ENCODE assay signal across 13 cellular contexts in genomic region chr20:1946442-1946761, GRCh38. TPM values are rescaled to one million over a fixed set of nuclear protein-coding genes. Genes with fewer than 3 reads are reported as not detected.
DNase-seq lines count a peak whose midpoint lies in the region; ATAC-seq and TF ChIP-seq lines count a peak whose summit lies in the region.
"Had no signal": no experiment of that assay in that cellular context is flagged by ENCODE, and none has a peak within 500 bp of the region (broad histone marks: within the 10 kb centered on the region; RNA-seq: fewer than 3 reads in every experiment).

No MANE protein-coding gene starts in this region.

- TF ChIP-seq CTCF in ascending aorta (IDR thresholded peaks at IDR 0.05) = no peak
- no peak for TF ChIP-seq CTCF in left lung (IDR thresholded peaks at IDR 0.05)
- TF ChIP-seq CTCF in sigmoid colon (IDR thresholded peaks at IDR 0.05) = no peak

- no peaks in the 10 kb centered on the region for H3K36me3 ChIP-seq in ES-I3 (ENCODE audit: insufficient read depth, low read length)
- no peaks in the 10 kb centered on the region for H3K36me3 ChIP-seq in ascending aorta
- H3K36me3 ChIP-seq in left lung = no peaks in the 10 kb centered on the region
- no peaks in the 10 kb centered on the region for H3K36me3 ChIP-seq in sigmoid colon
- H3K36me3 ChIP-seq: MG63, SJCRH30 had no signal

- intact Hi-C loops in ascending aorta (cut with DNase I) (no loop called here), left lung (cut with DNase I) (no loop called here), sigmoid colon (cut with DNase I) (loop anchor here (5.0 kb wide), 1 partner anchor 156 kb away; the partner anchor contains the start of gene STK35)

- TF ChIP-seq EP300 in sigmoid colon (IDR thresholded peaks at IDR 0.05) = peak in 1 of 4 donors; percentile 13

- peak overlapping the region; percentile 55 for H3K9ac ChIP-seq in ES-I3 (ENCODE audit: low read depth, low read length)

- H3K9me3 ChIP-seq in ES-I3 (ENCODE audit: control insufficient read depth, insufficient read depth, low read length) = no peaks in the 10 kb centered on the region
- H3K9me3 ChIP-seq in ascending aorta = no peaks in the 10 kb centered on the region
- H3K9me3 ChIP-seq in left lung = no peaks in the 10 kb centered on the region
- H3K9me3 ChIP-seq in sigmoid colon = no peaks in the 10 kb centered on the region
- H3K9me3 ChIP-seq: MG63, SJCRH30 had no signal

- H3K27me3 ChIP-seq in ascending aorta (no peaks in the 10 kb centered on the region), left lung (peaks cover 0 to 64% of the 10 kb centered on the region in 2 donors), sigmoid colon (no peaks in the 10 kb centered on the region)
- H3K27me3 ChIP-seq: MG63 had no signal

- DNase-seq in ascending aorta (ENCODE audit: low spot score in 2 of 2) (no peak), left lung (no peak), sigmoid colon (no peak), NCI-H146 treated with DMSO at 0.1 percent for 48 hours (lab: John Stamatoyannopoulos, UW; ENCODE audit: unreplicated experiment) (no peak), NCI-H2171 treated with DMSO at 0.1 percent for 48 hours (lab: John Stamatoyannopoulos, UW) (no peak), NCI-H2107 (lab: John Stamatoyannopoulos, UW) (no peak)
- DNase-seq: effector CD8-positive, alpha-beta T cell; foreskin melanocyte; MG63; naive thymus-derived CD8-positive, alpha-beta T cell had no signal

- no peak for ATAC-seq in left lung
- no peak for ATAC-seq in HG03571 (IDR thresholded peaks at IDR 0.05; ENCODE audit: unreplicated experiment)
- ATAC-seq: naive thymus-derived CD8-positive, alpha-beta T cell had no signal

- peak overlapping the region; percentile 48 to 53 for H3K27ac ChIP-seq in ascending aorta
- H3K27ac ChIP-seq in left lung = peak overlapping the region; percentile 39 to 94
- H3K27ac ChIP-seq in sigmoid colon = peak overlapping the region in 3 of 4 donors; percentile 55 to 70 (median 63)
- H3K27ac ChIP-seq: SJCRH30 had no signal

- no peak for TF ChIP-seq POLR2A in sigmoid colon (IDR thresholded peaks at IDR 0.05)

- H3K4me3 ChIP-seq in ascending aorta = peak overlapping the region in 1 of 2 donors; percentile 53
- peak overlapping the region in 1 of 2 donors; percentile 10 for H3K4me3 ChIP-seq in left lung
- peak overlapping the region; percentile 10 to 41 (median 36) for H3K4me3 ChIP-seq in sigmoid colon
- H3K4me3 ChIP-seq: MG63, SJCRH30 had no signal

- 26 to 71% methylated on average over 7 of the region's 7 CpGs for WGBS in sigmoid colon, 2 donors

- peaks cover 11% of the 10 kb centered on the region for H3K4me1 ChIP-seq in ES-I3 (ENCODE audit: insufficient read depth, low read length)
- peaks cover 0 to 7% of the 10 kb centered on the region in 2 donors for H3K4me1 ChIP-seq in ascending aorta
- peaks cover 2 to 80% of the 10 kb centered on the region in 2 donors for H3K4me1 ChIP-seq in left lung
- peaks cover 0 to 35% (median 22%) of the 10 kb centered on the region in 4 donors for H3K4me1 ChIP-seq in sigmoid colon
- H3K4me1 ChIP-seq: SJCRH30 had no signal

RNA-seq across cellular contexts. Expression of gene PDYN, which starts 47.5 kb away (rescaled TPM):
- total RNA-seq in ascending aorta (not detected), left lung (not detected), sigmoid colon (not detected)
- polyA plus RNA-seq in sigmoid colon = not detected
- total RNA-seq: naive thymus-derived CD8-positive, alpha-beta T cell; SJCRH30 had no signal
- polyA plus RNA-seq: naive thymus-derived CD8-positive, alpha-beta T cell had no signal

RNA-seq across cellular contexts. Expression of gene SIRPA, which starts 51.2 kb away (rescaled TPM):
- total RNA-seq in ascending aorta = 72.8 TPM
- total RNA-seq in left lung = 100 to 1,000 TPM in 1 of 2 donors, 10 to 100 TPM in 1; 43.9 to 102 TPM
- total RNA-seq in sigmoid colon = 10 to 100 TPM; 16.3 to 25.5 (median 21.5) TPM
- polyA plus RNA-seq in sigmoid colon = 10 to 100 TPM in 2 of 3 donors, 1 to 10 TPM in 1; 8.4 to 14.3 (median 12.5) TPM
